8 cellular contexts compared by ENCODE assay signal in the genomic region with DNA sequence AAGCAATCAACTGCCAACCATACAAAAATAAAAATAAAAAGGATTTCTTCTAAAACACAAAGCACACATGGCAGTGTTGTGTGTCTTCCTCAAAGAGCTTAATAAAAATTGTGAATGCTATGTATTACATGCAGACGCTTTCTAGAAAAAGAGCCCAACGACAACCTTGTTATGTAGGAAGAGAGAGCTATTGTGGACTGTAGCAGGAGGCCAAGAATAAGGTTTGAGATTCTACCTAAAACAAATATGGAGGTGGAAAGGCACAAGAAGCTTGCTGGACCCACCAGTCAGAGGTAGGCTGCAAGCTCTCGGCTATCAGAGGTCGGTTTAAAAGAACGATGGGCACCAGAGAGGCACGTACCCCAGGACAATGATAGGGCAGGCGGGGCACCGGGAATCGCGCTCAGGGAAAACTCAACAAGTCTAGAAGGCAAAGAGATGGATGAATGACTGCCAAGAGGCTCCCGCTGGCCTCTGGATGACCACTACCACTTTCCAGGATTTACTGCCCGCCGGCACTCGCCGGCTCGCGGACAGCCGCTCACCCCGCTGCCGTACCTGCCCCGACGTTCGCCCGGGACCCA. TPM values are rescaled to one million over a fixed set of nuclear protein-coding genes. Genes with fewer than 3 reads are reported as not detected.
DNase-seq lines count a peak whose midpoint lies in the region; ATAC-seq lines count a peak whose summit lies in the region.

No MANE protein-coding gene starts in this region.

- H3K4me1 ChIP-seq in SJCRH30 (no peaks in the 10 kb centered on the region), endocrine pancreas (ENCODE audit: control insufficient read depth, insufficient read depth, low read length) (peaks cover 38% of the 10 kb centered on the region), muscle layer of colon (ENCODE audit: insufficient read depth, low read length) (peaks cover 30% of the 10 kb centered on the region)

- H3K36me3 ChIP-seq in SJCRH30 (0 out of 2 replicates have a peak, but pooled peaks cover 2% of the 10 kb centered on the region), endocrine pancreas (ENCODE audit: control insufficient read depth, insufficient read depth, low read length) (no peaks in the 10 kb centered on the region), muscle layer of colon (ENCODE audit: insufficient read depth, low read length) (no peaks in the 10 kb centered on the region)

- no peaks in the 10 kb centered on the region for H3K9me3 ChIP-seq in SJCRH30 (replicated peaks)
- no peaks in the 10 kb centered on the region for H3K9me3 ChIP-seq in endocrine pancreas (ENCODE audit: control insufficient read depth, low read length)
- no peaks in the 10 kb centered on the region for H3K9me3 ChIP-seq in muscle layer of colon (ENCODE audit: low read length)

- H3K27ac ChIP-seq in SJCRH30, result peak overlapping the region; percentile 79
- peak overlapping the region; percentile 80 for H3K27ac ChIP-seq in muscle layer of colon (ENCODE audit: low read depth, low read length)

- H3K27me3 ChIP-seq in SJCRH30 (no peaks in the 10 kb centered on the region), endocrine pancreas (ENCODE audit: control insufficient read depth, insufficient read depth, low read length) (no peaks in the 10 kb centered on the region), muscle layer of colon (ENCODE audit: control insufficient read depth in 1 of 2, insufficient read depth in 2 of 2, low read length in 2 of 2) (no peaks in the 10 kb centered on the region)

- H3K9ac ChIP-seq in endocrine pancreas (ENCODE audit: control insufficient read depth, insufficient read depth, low read length) (peak overlapping the region; percentile 79), muscle layer of colon (ENCODE audit: low read length) (peak overlapping the region; percentile 57)

- no peak for ATAC-seq in HG02884 (IDR thresholded peaks at IDR 0.05; ENCODE audit: unreplicated experiment)
- no peak for ATAC-seq in HG03442 (IDR thresholded peaks at IDR 0.05; ENCODE audit: unreplicated experiment)

- DNase-seq in NCI-H146 (lab: John Stamatoyannopoulos, UW), result peak; percentile 46
- no peak for DNase-seq in NCI-H146 treated with DMSO at 0.1 percent for 48 hours (lab: John Stamatoyannopoulos, UW; ENCODE audit: unreplicated experiment)
- peak; percentile 19 to 42 for DNase-seq in SJCRH30
- DNase-seq in ureter (ENCODE audit: low spot score), result no peak

- H3K4me3 ChIP-seq in SJCRH30 (peak overlapping the region; percentile 95), endocrine pancreas (ENCODE audit: control insufficient read depth, insufficient read depth, low read length) (peak overlapping the region; percentile 90), muscle layer of colon (ENCODE audit: low read depth in 1 of 2, low read length in 2 of 2) (peak overlapping the region; percentile 72 to 73)

RNA-seq across cellular contexts. Expression of gene HDGFL3, which starts 1.1 kb away (rescaled TPM):
- 71.6 and 75.2 TPM in 2 replicates for total RNA-seq in SJCRH30 (2014; rRNA removed; shearing (Covaris generic))
- 68.7 TPM for total RNA-seq in ureter

Comparison
In these comparisons a context has a peak if more than half of its experiments do, and no peak if none do; other contexts are left out.
1. DNase-seq: peak in NCI-H146 (single experiment) and SJCRH30 (2 of 2); none in NCI-H146 treated with DMSO at 0.1 percent for 48 hours (single experiment) and ureter (single experiment).
2. Peak in every context shown above with its lines, with median percentiles within 50 percentile points of each other: H3K4me3 ChIP-seq.